1 cellular context compared by ENCODE assay signal in the genomic region with DNA sequence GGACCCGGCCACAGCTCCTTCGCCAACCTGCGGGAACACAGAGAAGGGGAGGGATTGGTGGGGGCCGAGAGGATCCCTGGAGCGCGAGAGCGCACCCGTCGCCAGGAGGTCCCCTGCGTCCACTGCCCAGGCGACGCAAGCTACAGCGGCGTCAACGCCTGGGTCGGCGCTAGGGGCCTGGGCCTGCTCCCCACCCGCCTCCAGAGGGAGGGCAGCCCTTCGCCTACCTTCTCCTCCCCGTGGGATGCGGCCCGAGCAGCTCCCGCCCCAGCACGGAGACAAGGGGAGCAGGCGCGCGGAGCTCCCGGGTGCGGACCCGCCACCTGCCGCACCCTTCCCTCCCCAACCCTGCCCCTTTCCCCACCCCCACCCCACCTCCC.
TF ChIP-seq lines count a peak whose summit lies in the region.

No MANE protein-coding gene starts in this region.

TF ChIP-seq in IMR-90, 13 proteins besides CTCF, POLR2A, EP300 and RAD21 (continued from another document):
- TF ChIP-seq, protein P1, sequence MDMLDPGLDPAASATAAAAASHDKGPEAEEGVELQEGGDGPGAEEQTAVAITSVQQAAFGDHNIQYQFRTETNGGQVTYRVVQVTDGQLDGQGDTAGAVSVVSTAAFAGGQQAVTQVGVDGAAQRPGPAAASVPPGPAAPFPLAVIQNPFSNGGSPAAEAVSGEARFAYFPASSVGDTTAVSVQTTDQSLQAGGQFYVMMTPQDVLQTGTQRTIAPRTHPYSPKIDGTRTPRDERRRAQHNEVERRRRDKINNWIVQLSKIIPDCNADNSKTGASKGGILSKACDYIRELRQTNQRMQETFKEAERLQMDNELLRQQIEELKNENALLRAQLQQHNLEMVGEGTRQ (IDR thresholded peaks at IDR 0.05; ENCODE audit: low read depth, low read length), result no peak
- no peak for TF ChIP-seq BHLHE40 (IDR thresholded peaks at IDR 0.05; ENCODE audit: low read depth, low read length)
- no peak for TF ChIP-seq FOS (IDR thresholded peaks at IDR 0.05; ENCODE audit: low read depth, low read length)
